ENCODE assay signal across 12 cellular contexts in the genomic region with DNA sequence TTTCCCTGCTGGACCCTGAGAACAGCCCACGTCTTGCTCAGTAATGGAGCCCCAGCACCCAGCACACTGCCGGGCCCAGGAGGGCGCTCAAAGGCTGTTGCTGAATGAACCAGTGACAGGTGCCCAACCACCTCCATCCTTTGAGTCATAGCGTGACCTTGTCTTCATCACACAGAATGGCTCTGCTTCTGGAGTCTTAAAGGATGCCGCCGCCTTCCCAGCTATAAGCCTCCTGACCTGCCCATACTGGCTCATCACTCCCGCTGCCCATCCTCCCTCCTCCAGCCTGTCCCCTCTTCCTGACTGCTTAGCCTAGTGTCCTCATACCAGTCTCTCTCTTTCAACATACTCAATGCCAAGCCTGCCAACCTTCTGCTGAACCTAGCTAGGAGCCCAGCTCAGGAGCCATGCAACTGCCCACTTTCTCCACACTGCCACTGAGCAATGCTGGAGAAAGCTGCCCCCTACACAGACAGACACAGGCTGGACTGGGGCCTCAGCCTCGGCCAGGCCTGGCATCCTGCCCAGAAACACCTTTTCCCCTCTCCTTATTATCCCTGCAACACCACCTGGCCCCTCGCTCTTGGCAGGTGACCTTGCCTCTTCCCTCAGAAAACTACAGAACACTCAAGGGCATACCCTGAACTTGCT. TPM values are rescaled to one million over a fixed set of nuclear protein-coding genes. Genes with fewer than 3 reads are reported as not detected.
DNase-seq lines count a peak whose midpoint lies in the region; ATAC-seq and TF ChIP-seq lines count a peak whose summit lies in the region.
"Had no signal": no experiment of that assay in that cellular context is flagged by ENCODE, and none has a peak within 500 bp of the region (broad histone marks: within the 10 kb centered on the region; RNA-seq: fewer than 3 reads in every experiment).

No MANE protein-coding gene starts in this region.

- no peaks in the 10 kb centered on the region for H3K36me3 ChIP-seq in OCI-LY1 (ENCODE audit: insufficient read depth, low read length)
- H3K36me3 ChIP-seq: right atrium auricular region had no signal

- H2AFZ ChIP-seq in OCI-LY1 (ENCODE audit: low read length) = no peak overlapping the region

- H3K4me2 ChIP-seq in OCI-LY1 (ENCODE audit: low read length) = no peak overlapping the region

- peak; percentile 14 for ATAC-seq in left lobe of liver
- ATAC-seq in HG02588 (IDR thresholded peaks at IDR 0.05; ENCODE audit: unreplicated experiment) = no peak
- ATAC-seq in GM18868 (IDR thresholded peaks at IDR 0.05; ENCODE audit: unreplicated experiment) = no peak
- ATAC-seq: SK-N-SH treated with all-trans-retinoic acid at 6 μM for 48 hours had no signal

- H3K27me3 ChIP-seq in OCI-LY1 (ENCODE audit: insufficient read depth, low read length) = no peaks in the 10 kb centered on the region
- H3K27me3 ChIP-seq: right atrium auricular region had no signal

- H3K79me2 ChIP-seq in OCI-LY1 (ENCODE audit: insufficient read depth, low read length) = no peaks in the 10 kb centered on the region

- no peaks in the 10 kb centered on the region for H3K9me3 ChIP-seq in OCI-LY1 (ENCODE audit: low read length)
- H3K9me3 ChIP-seq: right atrium auricular region had no signal

- no peaks in the 10 kb centered on the region for H4K20me1 ChIP-seq in OCI-LY1 (ENCODE audit: insufficient read depth, low read length)

- H3K27ac ChIP-seq in OCI-LY1 (ENCODE audit: low read depth, low read length, poor library complexity, severe bottlenecking) = no peak overlapping the region
- H3K27ac ChIP-seq: right atrium auricular region had no signal

- H3F3A ChIP-seq in OCI-LY1 (ENCODE audit: insufficient read depth, low read length) = no peaks in the 10 kb centered on the region

- TF ChIP-seq CTCF in OCI-LY1 (IDR thresholded peaks at IDR 0.05; ENCODE audit: low read length) = peak; percentile 19; the same call in 1 of the 2 replicates

- H3K4me3 ChIP-seq in OCI-LY1 (ENCODE audit: low read depth, low read length, poor library complexity, severe bottlenecking) = no peak overlapping the region
- H3K4me3 ChIP-seq: right atrium auricular region had no signal

- no peaks in the 10 kb centered on the region for H3K4me1 ChIP-seq in OCI-LY1 (ENCODE audit: insufficient read depth, low read length, severe bottlenecking)
- H3K4me1 ChIP-seq: right atrium auricular region had no signal

- H3K9me2 ChIP-seq in OCI-LY1 (ENCODE audit: low read depth, low read length) = no peaks in the 10 kb centered on the region

- H3K9ac ChIP-seq in OCI-LY1 (ENCODE audit: low read length) = no peak overlapping the region

- DNase-seq in DMS79 (lab: John Stamatoyannopoulos, UW) (peak; percentile 66), HT-29 (ENCODE audit: low spot score) (peak; percentile 23), left lobe of liver (ENCODE audit: low spot score) (no peak), dedifferentiated amniotic fluid mesenchymal stem cell (ENCODE audit: extremely low spot score) (no peak)
- DNase-seq: activated CD4-positive, alpha-beta T cell treated with anti-CD3 and anti-CD28 coated beads, Interleukin-2, amount 50 U/mL, for 4 hours; amniotic stem cell had no signal

RNA-seq across cellular contexts. Expression of a gene that starts 14.1 kb away (rescaled TPM):
- 26.3 and 36.3 TPM in 2 replicates for total RNA-seq in HT-29 (2014; rRNA removed; shearing (Covaris generic))
- total RNA-seq in left lobe of liver = 2.7 TPM
- total RNA-seq: activated T-helper 1 cell treated with anti-CD3 and anti-CD28 coated beads, Interleukin-12 subunit alpha, Interleukin-12 subunit beta, Interleukin-2, Interleukin-4 antibody, amounts not matched to agents 30 ng/mL and 10 ng/mL and 1 ng/mL, durations not matched to agents 14 hours and 24 hours and 36 hours had no signal

Comparison
In these comparisons a context has a peak if more than half of its experiments do, and no peak if none do; other contexts are left out.
1. DNase-seq: peak in DMS79 (single experiment) and HT-29 (single experiment); none in left lobe of liver (single experiment) and dedifferentiated amniotic fluid mesenchymal stem cell (single experiment).